ENCODE assay signal across 24 cellular contexts in genomic region chr1:241825581-241825980, GRCh38. TPM values are rescaled to one million over a fixed set of nuclear protein-coding genes. Genes with fewer than 3 reads are reported as not detected.
DNase-seq lines count a peak whose midpoint lies in the region; ATAC-seq and TF ChIP-seq lines count a peak whose summit lies in the region.
"Had no signal": no experiment of that assay in that cellular context is flagged by ENCODE, and none has a peak within 500 bp of the region (broad histone marks: within the 10 kb centered on the region; RNA-seq: fewer than 3 reads in every experiment).

No MANE protein-coding gene starts in this region.

- H3K9ac ChIP-seq in GM23248 (no peak overlapping the region), adipocyte (ENCODE audit: low read length) (no peak overlapping the region), mesenchymal stem cell (ENCODE audit: low read length) (peak overlapping the region; percentile 41)

- H2BK5ac ChIP-seq in mesenchymal stem cell (ENCODE audit: low read depth, low read length, poor library complexity, severe bottlenecking) = no peak overlapping the region

- no peak overlapping the region for H2BK15ac ChIP-seq in mesenchymal stem cell (ENCODE audit: low read depth, poor library complexity, severe bottlenecking)

- no peak overlapping the region for H3K23ac ChIP-seq in mesenchymal stem cell (ENCODE audit: low read length in 2 of 2)

- no peak overlapping the region for H2BK12ac ChIP-seq in mesenchymal stem cell (ENCODE audit: low read length in 2 of 2)

- H3K4me3 ChIP-seq in GM23248 (no peak overlapping the region), adipocyte (ENCODE audit: low read length) (no peak overlapping the region), mesenchymal stem cell (ENCODE audit: insufficient read depth in 1 of 2, low read depth in 1 of 2, low read length in 2 of 2) (peak overlapping the region in 1 of 2 experiments; percentile 33), dorsolateral prefrontal cortex (no peak overlapping the region)
- H3K4me3 ChIP-seq: heart left ventricle, lung, pancreas, SK-N-MC, spleen, upper lobe of right lung had no signal

- H3K9me2 ChIP-seq in GM23248 (ENCODE audit: insufficient read depth) = no peaks in the 10 kb centered on the region

- no peak for TF ChIP-seq POLR2A in erythroblast (IDR thresholded peaks at IDR 0.05; ENCODE audit: low read length)

- no peaks in the 10 kb centered on the region for H4K20me1 ChIP-seq in GM23248 (ENCODE audit: insufficient read depth)

- H3K18ac ChIP-seq in mesenchymal stem cell (ENCODE audit: low read depth in 1 of 2, low read length in 2 of 2) = no peak overlapping the region

- H3K4me1 ChIP-seq in GM23248 (ENCODE audit: insufficient read depth) (peaks cover 33% of the 10 kb centered on the region), adipocyte (ENCODE audit: control insufficient read depth, insufficient read depth, low read length) (peaks cover 17% of the 10 kb centered on the region), mesenchymal stem cell (ENCODE audit: control insufficient read depth, insufficient read depth, low read depth, low read length) (peaks cover 3% of the 10 kb centered on the region)
- H3K4me1 ChIP-seq: pancreas, spleen, upper lobe of right lung had no signal

- no peak overlapping the region for H3K14ac ChIP-seq in mesenchymal stem cell (ENCODE audit: low read length in 2 of 2)

- H3K4ac ChIP-seq in mesenchymal stem cell (ENCODE audit: low read depth in 1 of 2, low read length in 2 of 2) = no peak overlapping the region

- no peak overlapping the region for H4K91ac ChIP-seq in mesenchymal stem cell (ENCODE audit: low read length)

- ATAC-seq in HG03045 (IDR thresholded peaks at IDR 0.05; ENCODE audit: unreplicated experiment) = no peak
- ATAC-seq: activated T-cell treated with anti-CD3 and anti-CD28 coated beads, Interleukin-2, amount 50 U/mL, for 4 hours; heart left ventricle; pancreas; T-helper 17 cell; upper lobe of right lung had no signal

- TF ChIP-seq CTCF in GM13977 (IDR thresholded peaks at IDR 0.05; ENCODE audit: extremely low read depth, insufficient read depth, missing control alignments) = no peak
- no peak for TF ChIP-seq CTCF in dorsolateral prefrontal cortex (IDR thresholded peaks at IDR 0.05 in 54 of 56, conservative IDR thresholded peaks at IDR 0.05 in 2 of 56; ENCODE audit: low read depth in 1 of 56, partially characterized antibody in 56 of 56)

- H3K4me2 ChIP-seq in GM23248 (ENCODE audit: unreplicated experiment) (no peak overlapping the region), mesenchymal stem cell (ENCODE audit: low read length, poor library complexity, severe bottlenecking) (no peak overlapping the region)

- in situ Hi-C loops in GM23248 (cut with MboI) (no loop called here), GM13977 (cut with MboI; ENCODE audit: low pct_unique_long_range_greater_than_20kb, low sequenced_read_pairs, unreplicated experiment) (no loop called here)

- no peak overlapping the region for H2AFZ ChIP-seq in GM23248
- H2AFZ ChIP-seq in mesenchymal stem cell (ENCODE audit: low read depth, low read length) = no peak overlapping the region

- no peak overlapping the region for H2BK120ac ChIP-seq in mesenchymal stem cell (ENCODE audit: low read depth, low read length)

- H3K36me3 ChIP-seq in GM23248 (ENCODE audit: low read depth) (no peaks in the 10 kb centered on the region), adipocyte (ENCODE audit: control insufficient read depth, insufficient read depth, low read length, severe bottlenecking) (no peaks in the 10 kb centered on the region), mesenchymal stem cell (ENCODE audit: control insufficient read depth in 1 of 2, insufficient read depth in 2 of 2, low read depth in 1 of 2, low read length in 2 of 2) (no peaks in the 10 kb centered on the region)
- H3K36me3 ChIP-seq: heart left ventricle, pancreas, spleen, upper lobe of right lung had no signal

- intact Hi-C loops in dorsolateral prefrontal cortex (cut with DNase I) = no loop called here

- no peaks in the 10 kb centered on the region for H3K27me3 ChIP-seq in GM23248 (replicated peaks; ENCODE audit: insufficient read depth)
- no peaks in the 10 kb centered on the region for H3K27me3 ChIP-seq in adipocyte (replicated peaks; ENCODE audit: control insufficient read depth, insufficient read depth, low read length)
- no peaks in the 10 kb centered on the region for H3K27me3 ChIP-seq in mesenchymal stem cell (ENCODE audit: control insufficient read depth in 1 of 2, insufficient read depth in 1 of 2, low read length in 2 of 2)
- no peaks in the 10 kb centered on the region for H3K27me3 ChIP-seq in dorsolateral prefrontal cortex
- H3K27me3 ChIP-seq: heart left ventricle, pancreas, spleen, upper lobe of right lung had no signal

- no peaks in the 10 kb centered on the region for H3K9me3 ChIP-seq in GM23248 (ENCODE audit: low read depth)
- H3K9me3 ChIP-seq in adipocyte (ENCODE audit: control insufficient read depth, low read length) = no peaks in the 10 kb centered on the region
- H3K9me3 ChIP-seq in mesenchymal stem cell (ENCODE audit: control insufficient read depth, low read length) = no peaks in the 10 kb centered on the region
- H3K9me3 ChIP-seq: heart left ventricle, pancreas, spleen, upper lobe of right lung had no signal

- H3F3A ChIP-seq in GM23248 (ENCODE audit: insufficient read depth) = peaks cover 20% of the 10 kb centered on the region; the same call in 1 of the 2 replicates

- H4K8ac ChIP-seq in mesenchymal stem cell (ENCODE audit: low read length) = no peak overlapping the region

- H3K27ac ChIP-seq in GM23248 = no peak overlapping the region
- H3K27ac ChIP-seq in mesenchymal stem cell (ENCODE audit: low read length, poor library complexity, severe bottlenecking) = no peak overlapping the region
- H3K27ac ChIP-seq in dorsolateral prefrontal cortex = no peak overlapping the region
- H3K27ac ChIP-seq: heart left ventricle, pancreas, SK-N-MC, spleen, upper lobe of right lung, VCaP had no signal

- DNase-seq in GM23248 (peak; percentile 53), adipocyte (ENCODE audit: low read depth) (peak; percentile 74), erythroblast (lab: John Stamatoyannopoulos, UW) (peak; percentile 23 to 38), mesenchymal stem cell (peak; percentile 41), GM13977 (ENCODE audit: low spot score) (no peak), dorsolateral prefrontal cortex (no peak)
- DNase-seq in activated CD4-positive, CD25-positive, alpha-beta regulatory T cell (lab: John Stamatoyannopoulos, UW) = no peak
- DNase-seq: activated CD4-positive, alpha-beta T cell treated with anti-CD3 and anti-CD28 coated beads for 48 hours; activated gamma-delta T cell treated with Interleukin-2 at 50 U/mL for 16 hours; activated T-cell treated with anti-CD3 and anti-CD28 coated beads, Interleukin-2, amount 50 U/mL, for 4 hours; heart left ventricle; NCI-H1417; NCI-H446; NCI-H82; pancreas; retina; spleen; stimulated activated CD4-positive, alpha-beta T cell treated with anti-CD3 and anti-CD28 coated beads, Interleukin-4, amount 100 ng/mL, for 1 hour; T-helper 17 cell; upper lobe of right lung had no signal

- H2AK5ac ChIP-seq in mesenchymal stem cell (ENCODE audit: low read length, severe bottlenecking) = no peak overlapping the region

- no peaks in the 10 kb centered on the region for H3K79me1 ChIP-seq in mesenchymal stem cell (replicated peaks; ENCODE audit: low read length, poor library complexity, severe bottlenecking)

- no peaks in the 10 kb centered on the region for H3K79me2 ChIP-seq in GM23248 (ENCODE audit: insufficient read depth)

RNA-seq across cellular contexts. Expression of gene EXO1, which starts 22.4 kb away (rescaled TPM):
- total RNA-seq in GM23248 (2014; rRNA removed; shearing (Covaris generic)) = 6.2 and 14.2 TPM in 2 replicates
- polyA plus RNA-seq in GM23248 (2016; fragmentation: Nextera tagmentation; extraction: Ambion mirVana) = 6.2 and 6.3 TPM in 2 replicates
- polyA plus RNA-seq in mesenchymal stem cell (2013, experiment 1 of 2) = 2.1 TPM
- polyA plus RNA-seq in mesenchymal stem cell (2013, experiment 2 of 2) = 1.7 TPM
- 1 to 10 TPM in 79 of 120 experiments, under 1 TPM in 39, not detected in 2; 0.18 to 4.7 (median 1.2) TPM for total RNA-seq in dorsolateral prefrontal cortex

Comparison
In these comparisons a context has a peak if more than half of its experiments do, and no peak if none do; other contexts are left out.
1. DNase-seq: peak in GM23248 (single experiment), adipocyte (single experiment), erythroblast (2 of 2) and mesenchymal stem cell (single experiment); none in GM13977 (single experiment), activated CD4-positive, CD25-positive, alpha-beta regulatory T cell (0 of 4) and dorsolateral prefrontal cortex (0 of 10).